In genomic region chr5:55176176-55176818, GRCh38 we compare ENCODE assay signal across 1 cellular context.
TF ChIP-seq lines count a peak whose summit lies in the region.

No MANE protein-coding gene starts in this region.

TF ChIP-seq in HepG2, 621 proteins besides CTCF, POLR2A, EP300 and RAD21 (continued from another document and continues in another):
- TF ChIP-seq NRL (CRISPR knock-in tag; IDR thresholded peaks at IDR 0.05; ENCODE audit: borderline replicate concordance): no peak
- TF ChIP-seq GABPB1 (CRISPR knock-in tag; IDR thresholded peaks at IDR 0.05): peak; percentile 49; the same call in 1 of the 2 replicates
- TF ChIP-seq, protein P1, sequence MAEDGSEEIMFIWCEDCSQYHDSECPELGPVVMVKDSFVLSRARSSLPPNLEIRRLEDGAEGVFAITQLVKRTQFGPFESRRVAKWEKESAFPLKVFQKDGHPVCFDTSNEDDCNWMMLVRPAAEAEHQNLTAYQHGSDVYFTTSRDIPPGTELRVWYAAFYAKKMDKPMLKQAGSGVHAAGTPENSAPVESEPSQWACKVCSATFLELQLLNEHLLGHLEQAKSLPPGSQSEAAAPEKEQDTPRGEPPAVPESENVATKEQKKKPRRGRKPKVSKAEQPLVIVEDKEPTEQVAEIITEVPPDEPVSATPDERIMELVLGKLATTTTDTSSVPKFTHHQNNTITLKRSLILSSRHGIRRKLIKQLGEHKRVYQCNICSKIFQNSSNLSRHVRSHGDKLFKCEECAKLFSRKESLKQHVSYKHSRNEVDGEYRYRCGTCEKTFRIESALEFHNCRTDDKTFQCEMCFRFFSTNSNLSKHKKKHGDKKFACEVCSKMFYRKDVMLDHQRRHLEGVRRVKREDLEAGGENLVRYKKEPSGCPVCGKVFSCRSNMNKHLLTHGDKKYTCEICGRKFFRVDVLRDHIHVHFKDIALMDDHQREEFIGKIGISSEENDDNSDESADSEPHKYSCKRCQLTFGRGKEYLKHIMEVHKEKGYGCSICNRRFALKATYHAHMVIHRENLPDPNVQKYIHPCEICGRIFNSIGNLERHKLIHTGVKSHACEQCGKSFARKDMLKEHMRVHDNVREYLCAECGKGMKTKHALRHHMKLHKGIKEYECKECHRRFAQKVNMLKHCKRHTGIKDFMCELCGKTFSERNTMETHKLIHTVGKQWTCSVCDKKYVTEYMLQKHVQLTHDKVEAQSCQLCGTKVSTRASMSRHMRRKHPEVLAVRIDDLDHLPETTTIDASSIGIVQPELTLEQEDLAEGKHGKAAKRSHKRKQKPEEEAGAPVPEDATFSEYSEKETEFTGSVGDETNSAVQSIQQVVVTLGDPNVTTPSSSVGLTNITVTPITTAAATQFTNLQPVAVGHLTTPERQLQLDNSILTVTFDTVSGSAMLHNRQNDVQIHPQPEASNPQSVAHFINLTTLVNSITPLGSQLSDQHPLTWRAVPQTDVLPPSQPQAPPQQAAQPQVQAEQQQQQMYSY (CRISPR knock-in tag; IDR thresholded peaks at IDR 0.05): no peak
- TF ChIP-seq, protein P2, sequence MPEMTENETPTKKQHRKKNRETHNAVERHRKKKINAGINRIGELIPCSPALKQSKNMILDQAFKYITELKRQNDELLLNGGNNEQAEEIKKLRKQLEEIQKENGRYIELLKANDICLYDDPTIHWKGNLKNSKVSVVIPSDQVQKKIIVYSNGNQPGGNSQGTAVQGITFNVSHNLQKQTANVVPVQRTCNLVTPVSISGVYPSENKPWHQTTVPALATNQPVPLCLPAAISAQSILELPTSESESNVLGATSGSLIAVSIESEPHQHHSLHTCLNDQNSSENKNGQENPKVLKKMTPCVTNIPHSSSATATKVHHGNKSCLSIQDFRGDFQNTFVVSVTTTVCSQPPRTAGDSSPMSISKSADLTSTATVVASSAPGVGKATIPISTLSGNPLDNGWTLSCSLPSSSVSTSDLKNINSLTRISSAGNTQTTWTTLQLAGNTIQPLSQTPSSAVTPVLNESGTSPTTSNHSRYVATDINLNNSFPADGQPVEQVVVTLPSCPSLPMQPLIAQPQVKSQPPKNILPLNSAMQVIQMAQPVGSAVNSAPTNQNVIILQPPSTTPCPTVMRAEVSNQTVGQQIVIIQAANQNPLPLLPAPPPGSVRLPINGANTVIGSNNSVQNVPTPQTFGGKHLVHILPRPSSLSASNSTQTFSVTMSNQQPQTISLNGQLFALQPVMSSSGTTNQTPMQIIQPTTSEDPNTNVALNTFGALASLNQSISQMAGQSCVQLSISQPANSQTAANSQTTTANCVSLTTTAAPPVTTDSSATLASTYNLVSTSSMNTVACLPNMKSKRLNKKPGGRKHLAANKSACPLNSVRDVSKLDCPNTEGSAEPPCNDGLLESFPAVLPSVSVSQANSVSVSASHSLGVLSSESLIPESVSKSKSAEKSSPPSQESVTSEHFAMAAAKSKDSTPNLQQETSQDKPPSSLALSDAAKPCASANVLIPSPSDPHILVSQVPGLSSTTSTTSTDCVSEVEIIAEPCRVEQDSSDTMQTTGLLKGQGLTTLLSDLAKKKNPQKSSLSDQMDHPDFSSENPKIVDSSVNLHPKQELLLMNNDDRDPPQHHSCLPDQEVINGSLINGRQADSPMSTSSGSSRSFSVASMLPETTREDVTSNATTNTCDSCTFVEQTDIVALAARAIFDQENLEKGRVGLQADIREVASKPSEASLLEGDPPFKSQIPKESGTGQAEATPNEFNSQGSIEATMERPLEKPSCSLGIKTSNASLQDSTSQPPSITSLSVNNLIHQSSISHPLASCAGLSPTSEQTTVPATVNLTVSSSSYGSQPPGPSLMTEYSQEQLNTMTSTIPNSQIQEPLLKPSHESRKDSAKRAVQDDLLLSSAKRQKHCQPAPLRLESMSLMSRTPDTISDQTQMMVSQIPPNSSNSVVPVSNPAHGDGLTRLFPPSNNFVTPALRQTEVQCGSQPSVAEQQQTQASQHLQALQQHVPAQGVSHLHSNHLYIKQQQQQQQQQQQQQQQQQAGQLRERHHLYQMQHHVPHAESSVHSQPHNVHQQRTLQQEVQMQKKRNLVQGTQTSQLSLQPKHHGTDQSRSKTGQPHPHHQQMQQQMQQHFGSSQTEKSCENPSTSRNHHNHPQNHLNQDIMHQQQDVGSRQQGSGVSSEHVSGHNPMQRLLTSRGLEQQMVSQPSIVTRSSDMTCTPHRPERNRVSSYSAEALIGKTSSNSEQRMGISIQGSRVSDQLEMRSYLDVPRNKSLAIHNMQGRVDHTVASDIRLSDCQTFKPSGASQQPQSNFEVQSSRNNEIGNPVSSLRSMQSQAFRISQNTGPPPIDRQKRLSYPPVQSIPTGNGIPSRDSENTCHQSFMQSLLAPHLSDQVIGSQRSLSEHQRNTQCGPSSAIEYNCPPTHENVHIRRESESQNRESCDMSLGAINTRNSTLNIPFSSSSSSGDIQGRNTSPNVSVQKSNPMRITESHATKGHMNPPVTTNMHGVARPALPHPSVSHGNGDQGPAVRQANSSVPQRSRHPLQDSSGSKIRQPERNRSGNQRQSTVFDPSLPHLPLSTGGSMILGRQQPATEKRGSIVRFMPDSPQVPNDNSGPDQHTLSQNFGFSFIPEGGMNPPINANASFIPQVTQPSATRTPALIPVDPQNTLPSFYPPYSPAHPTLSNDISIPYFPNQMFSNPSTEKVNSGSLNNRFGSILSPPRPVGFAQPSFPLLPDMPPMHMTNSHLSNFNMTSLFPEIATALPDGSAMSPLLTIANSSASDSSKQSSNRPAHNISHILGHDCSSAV (CRISPR knock-in tag; IDR thresholded peaks at IDR 0.05; ENCODE audit: borderline replicate concordance): no peak
- no peak for TF ChIP-seq KDM3A (CRISPR knock-in tag; IDR thresholded peaks at IDR 0.05; ENCODE audit: low read depth)
- no peak for TF ChIP-seq TCF12 (IDR thresholded peaks at IDR 0.05)
- TF ChIP-seq TCF12 (CRISPR knock-in tag; IDR thresholded peaks at IDR 0.05): no peak
- TF ChIP-seq, protein P3, sequence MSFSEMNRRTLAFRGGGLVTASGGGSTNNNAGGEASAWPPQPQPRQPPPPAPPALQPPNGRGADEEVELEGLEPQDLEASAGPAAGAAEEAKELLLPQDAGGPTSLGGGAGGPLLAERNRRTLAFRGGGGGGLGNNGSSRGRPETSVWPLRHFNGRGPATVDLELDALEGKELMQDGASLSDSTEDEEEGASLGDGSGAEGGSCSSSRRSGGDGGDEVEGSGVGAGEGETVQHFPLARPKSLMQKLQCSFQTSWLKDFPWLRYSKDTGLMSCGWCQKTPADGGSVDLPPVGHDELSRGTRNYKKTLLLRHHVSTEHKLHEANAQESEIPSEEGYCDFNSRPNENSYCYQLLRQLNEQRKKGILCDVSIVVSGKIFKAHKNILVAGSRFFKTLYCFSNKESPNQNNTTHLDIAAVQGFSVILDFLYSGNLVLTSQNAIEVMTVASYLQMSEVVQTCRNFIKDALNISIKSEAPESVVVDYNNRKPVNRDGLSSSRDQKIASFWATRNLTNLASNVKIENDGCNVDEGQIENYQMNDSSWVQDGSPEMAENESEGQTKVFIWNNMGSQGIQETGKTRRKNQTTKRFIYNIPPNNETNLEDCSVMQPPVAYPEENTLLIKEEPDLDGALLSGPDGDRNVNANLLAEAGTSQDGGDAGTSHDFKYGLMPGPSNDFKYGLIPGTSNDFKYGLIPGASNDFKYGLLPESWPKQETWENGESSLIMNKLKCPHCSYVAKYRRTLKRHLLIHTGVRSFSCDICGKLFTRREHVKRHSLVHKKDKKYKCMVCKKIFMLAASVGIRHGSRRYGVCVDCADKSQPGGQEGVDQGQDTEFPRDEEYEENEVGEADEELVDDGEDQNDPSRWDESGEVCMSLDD (CRISPR knock-in tag; IDR thresholded peaks at IDR 0.05; ENCODE audit: borderline replicate concordance): no peak
- no peak for TF ChIP-seq DMTF1 (CRISPR knock-in tag; IDR thresholded peaks at IDR 0.05)
- TF ChIP-seq TFDP2 (CRISPR knock-in tag; IDR thresholded peaks at IDR 0.05): peak; percentile 78
- no peak for TF ChIP-seq ZBTB33 (CRISPR knock-in tag; IDR thresholded peaks at IDR 0.05)
- TF ChIP-seq ZNF713 (CRISPR knock-in tag; IDR thresholded peaks at IDR 0.05): no peak
- no peak for TF ChIP-seq ZNF672 (CRISPR knock-in tag; IDR thresholded peaks at IDR 0.05)
- TF ChIP-seq, protein P4, sequence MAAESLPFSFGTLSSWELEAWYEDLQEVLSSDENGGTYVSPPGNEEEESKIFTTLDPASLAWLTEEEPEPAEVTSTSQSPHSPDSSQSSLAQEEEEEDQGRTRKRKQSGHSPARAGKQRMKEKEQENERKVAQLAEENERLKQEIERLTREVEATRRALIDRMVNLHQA (CRISPR knock-in tag; IDR thresholded peaks at IDR 0.05): no peak
- TF ChIP-seq, protein P5, sequence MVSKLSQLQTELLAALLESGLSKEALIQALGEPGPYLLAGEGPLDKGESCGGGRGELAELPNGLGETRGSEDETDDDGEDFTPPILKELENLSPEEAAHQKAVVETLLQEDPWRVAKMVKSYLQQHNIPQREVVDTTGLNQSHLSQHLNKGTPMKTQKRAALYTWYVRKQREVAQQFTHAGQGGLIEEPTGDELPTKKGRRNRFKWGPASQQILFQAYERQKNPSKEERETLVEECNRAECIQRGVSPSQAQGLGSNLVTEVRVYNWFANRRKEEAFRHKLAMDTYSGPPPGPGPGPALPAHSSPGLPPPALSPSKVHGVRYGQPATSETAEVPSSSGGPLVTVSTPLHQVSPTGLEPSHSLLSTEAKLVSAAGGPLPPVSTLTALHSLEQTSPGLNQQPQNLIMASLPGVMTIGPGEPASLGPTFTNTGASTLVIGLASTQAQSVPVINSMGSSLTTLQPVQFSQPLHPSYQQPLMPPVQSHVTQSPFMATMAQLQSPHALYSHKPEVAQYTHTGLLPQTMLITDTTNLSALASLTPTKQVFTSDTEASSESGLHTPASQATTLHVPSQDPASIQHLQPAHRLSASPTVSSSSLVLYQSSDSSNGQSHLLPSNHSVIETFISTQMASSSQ (IDR thresholded peaks at IDR 0.05; ENCODE audit: low read depth): no peak
- TF ChIP-seq, protein P5 (CRISPR knock-in tag; IDR thresholded peaks at IDR 0.05; ENCODE audit: borderline replicate concordance): no peak
- TF ChIP-seq ZMYM2 (CRISPR knock-in tag; IDR thresholded peaks at IDR 0.05): no peak
